ENCODE assay signal across 8 cellular contexts in genomic region chr12:131860472-131861260, GRCh38. TPM values are rescaled to one million over a fixed set of nuclear protein-coding genes. Genes with fewer than 3 reads are reported as not detected.
DNase-seq lines count a peak whose midpoint lies in the region; ATAC-seq and TF ChIP-seq lines count a peak whose summit lies in the region.

No MANE protein-coding gene starts in this region.

- ATAC-seq in HCT116 (peak; percentile 30), HG02840 (IDR thresholded peaks at IDR 0.05; ENCODE audit: low FRiP score, unreplicated experiment) (no peak), HG02973 (IDR thresholded peaks at IDR 0.05; ENCODE audit: unreplicated experiment) (no peak)
- peak; percentile 88 for ATAC-seq in naive thymus-derived CD4-positive, alpha-beta T cell

- H3K4me3 ChIP-seq in A673 (ENCODE audit: low read depth, low read length, poor library complexity, severe bottlenecking) (no peak overlapping the region), HCT116 (replicated peaks in 1 of 2; ENCODE audit: low read depth in 1 of 2, low read length in 2 of 2) (peak overlapping the region in 1 of 2 experiments; percentile 7; a peak in 1 of 4 replicates), epithelial cell of esophagus (ENCODE audit: low read length) (no peak overlapping the region)
- no peak overlapping the region for H3K4me3 ChIP-seq in naive thymus-derived CD4-positive, alpha-beta T cell (ENCODE audit: low read length)

- BruUV-seq in A673 (replicated peaks; lab: Mats Ljungman, UMichigan): no TSS peak
- no TSS peak for BruUV-seq in HCT116 (replicated peaks; lab: Mats Ljungman, UMichigan)

- no peak for TF ChIP-seq CTCF in A673 (conservative IDR thresholded peaks at IDR 0.05; ENCODE audit: low read depth, low read length)
- TF ChIP-seq CTCF in HCT116 (IDR thresholded peaks at IDR 0.05 in 2 of 3, conservative IDR thresholded peaks at IDR 0.05 in 1 of 3; ENCODE audit: borderline replicate concordance in 1 of 3, insufficient read depth in 1 of 3, low read depth in 2 of 3, low read length in 2 of 3): no peak
- TF ChIP-seq CTCF in epithelial cell of esophagus (IDR thresholded peaks at IDR 0.05; ENCODE audit: insufficient read depth, low read depth, low read length, missing control alignments): no peak

- H3K27ac Mint-ChIP-seq in naive thymus-derived CD4-positive, alpha-beta T cell: peak overlapping the region in 1 of 9 donors; percentile 29

- CTCF ChIA-PET in A673 (lab: Charles Lee) (no interaction called here), HCT116 (lab: Charles Lee) (no interaction called here)
- CTCF ChIA-PET in naive thymus-derived CD4-positive, alpha-beta T cell (lab: Charles Lee): no interaction called here

- no peaks in the 10 kb centered on the region for H3K27me3 ChIP-seq in A673 (replicated peaks; ENCODE audit: insufficient read depth, low read depth, low read length, poor library complexity)
- H3K27me3 ChIP-seq in HCT116 (ENCODE audit: insufficient read depth, low read length): no peaks in the 10 kb centered on the region
- no peaks in the 10 kb centered on the region for H3K27me3 ChIP-seq in naive thymus-derived CD4-positive, alpha-beta T cell (ENCODE audit: control insufficient read depth in 2 of 2, insufficient read depth in 2 of 2, low read length in 2 of 2)

- H3K4me2 ChIP-seq in HCT116 (ENCODE audit: low read length): peak overlapping the region; percentile 60

- DNase-seq in A673 (ENCODE audit: low spot score) (peak; percentile 70), HCT116 (ENCODE audit: low read depth, low spot score) (peak; percentile 44), epithelial cell of esophagus (ENCODE audit: low read depth) (peak; percentile 85), NCI-H2196 treated with DMSO at 0.1 percent for 48 hours (lab: John Stamatoyannopoulos, UW; ENCODE audit: unreplicated experiment) (no peak)
- DNase-seq in naive thymus-derived CD4-positive, alpha-beta T cell: peak in 1 of 9 donors; percentile 42

- H2AFZ ChIP-seq in HCT116 (ENCODE audit: low read depth, low read length, poor library complexity, severe bottlenecking): peak overlapping the region; percentile 61

- H3K27ac ChIP-seq in A673 (ENCODE audit: low read depth, low read length, poor library complexity, severe bottlenecking) (peak overlapping the region; percentile 17), HCT116 (ENCODE audit: low read depth, low read length) (peak overlapping the region; percentile 39; the same call in 1 of the 2 replicates)
- no peak overlapping the region for H3K27ac ChIP-seq in naive thymus-derived CD4-positive, alpha-beta T cell (ENCODE audit: low read depth, low read length)

- H3K9ac ChIP-seq in HCT116 (ENCODE audit: low read length): peak overlapping the region; percentile 15

- no peak for TF ChIP-seq POLR2A in HCT116 (IDR thresholded peaks at IDR 0.05; ENCODE audit: borderline replicate concordance, extremely low read depth, insufficient read depth, insufficient read length)

- POLR2A ChIA-PET in A673 (lab: Charles Lee; ENCODE audit: low non-redundant PET) (no interaction called here), HCT116 (lab: Charles Lee) (no interaction called here)
- POLR2A ChIA-PET in naive thymus-derived CD4-positive, alpha-beta T cell (lab: Charles Lee): no interaction called here

- H3K79me2 ChIP-seq in HCT116 (ENCODE audit: insufficient read depth, low read length): no peaks in the 10 kb centered on the region

- peaks cover 0 to 3% (median 0%) of the 10 kb centered on the region in 5 donors for H3K36me3 Mint-ChIP-seq in naive thymus-derived CD4-positive, alpha-beta T cell

- no peaks in the 10 kb centered on the region for H3K9me3 Mint-ChIP-seq in naive thymus-derived CD4-positive, alpha-beta T cell

- H3K9me2 ChIP-seq in HCT116 (ENCODE audit: insufficient read depth): no peaks in the 10 kb centered on the region

- peak; percentile 36; the same call in 1 of the 2 replicates for TF ChIP-seq RAD21 in HCT116 (IDR thresholded peaks at IDR 0.05; ENCODE audit: low read depth)

- H3K4me1 Mint-ChIP-seq in naive thymus-derived CD4-positive, alpha-beta T cell: peaks cover 0 to 13% (median 4%) of the 10 kb centered on the region in 7 donors

- H3K4me1 ChIP-seq in A673 (ENCODE audit: insufficient read depth, low read length, poor library complexity, severe bottlenecking): peaks cover 26% of the 10 kb centered on the region
- H3K4me1 ChIP-seq in HCT116 (ENCODE audit: control insufficient read depth in 1 of 2, insufficient read depth in 2 of 2, low read length in 2 of 2): peaks cover 21 to 30% of the 10 kb centered on the region in 2 experiments
- no peaks in the 10 kb centered on the region for H3K4me1 ChIP-seq in naive thymus-derived CD4-positive, alpha-beta T cell (ENCODE audit: control insufficient read depth in 2 of 2, insufficient read depth in 2 of 2, low read length in 2 of 2)

- H3K4me3 Mint-ChIP-seq in naive thymus-derived CD4-positive, alpha-beta T cell: no peak overlapping the region

- intact Hi-C loops in A673 (cut with micrococcal nuclease; ENCODE audit: unreplicated experiment) (no loop called here), HCT116 (cut with micrococcal nuclease) (loop anchor here (2.0 to 5.0 kb wide), 2 partner anchors 34 to 87 kb away; partner anchors contain the start of genes EP400 and ULK1)
- intact Hi-C loops in naive thymus-derived CD4-positive, alpha-beta T cell (cut with micrococcal nuclease): no loop called here

- H3K27me3 Mint-ChIP-seq in naive thymus-derived CD4-positive, alpha-beta T cell: peaks cover 0 to 8% (median 0%) of the 10 kb centered on the region in 5 donors

- H3K9me3 ChIP-seq in A673 (ENCODE audit: low read depth, low read length, poor library complexity, severe bottlenecking): no peaks in the 10 kb centered on the region
- no peaks in the 10 kb centered on the region for H3K9me3 ChIP-seq in HCT116 (ENCODE audit: control insufficient read depth in 1 of 2, insufficient read depth in 1 of 2, low read depth in 1 of 2, low read length in 2 of 2)
- no peaks in the 10 kb centered on the region for H3K9me3 ChIP-seq in naive thymus-derived CD4-positive, alpha-beta T cell (ENCODE audit: control insufficient read depth in 2 of 3, low read length in 3 of 3)

- H4K20me1 ChIP-seq in HCT116 (ENCODE audit: insufficient read depth): no peaks in the 10 kb centered on the region

- H3K36me3 ChIP-seq in A673 (ENCODE audit: insufficient read depth, low read length, poor library complexity, severe bottlenecking): no peaks in the 10 kb centered on the region
- no peaks in the 10 kb centered on the region for H3K36me3 ChIP-seq in HCT116 (ENCODE audit: control insufficient read depth in 1 of 2, insufficient read depth in 2 of 2, low read length in 2 of 2)
- no peaks in the 10 kb centered on the region for H3K36me3 ChIP-seq in naive thymus-derived CD4-positive, alpha-beta T cell (ENCODE audit: control insufficient read depth in 2 of 3, insufficient read depth in 3 of 3, low read length in 3 of 3)

- RAD21 ChIA-PET in HCT116 (lab: Charles Lee; ENCODE audit: low non-redundant PET in 1 of 2, low total read pairs in 2 of 2, uncharacterized antibody in 2 of 2, unreplicated experiment in 2 of 2): no interaction called here

TF ChIP-seq in HCT116, 20 proteins besides CTCF, POLR2A, EP300 and RAD21 (continues in another document):
- TF ChIP-seq EGR1 (IDR thresholded peaks at IDR 0.05; ENCODE audit: low read depth) (no peak), FOSL1 (IDR thresholded peaks at IDR 0.05; ENCODE audit: low read depth) (no peak), POLR2AphosphoS5 (IDR thresholded peaks at IDR 0.05; ENCODE audit: low read depth, low read length) (peak; percentile 61), TCF7L2 (IDR thresholded peaks at IDR 0.05; ENCODE audit: borderline replicate concordance, extremely low read depth, insufficient read depth, insufficient read length) (peak; percentile 12), SP1 (IDR thresholded peaks at IDR 0.05; ENCODE audit: low read depth) (no peak; the same call in 1 of the 2 replicates), MAX (IDR thresholded peaks at IDR 0.05) (peak; percentile 85), YY1 (IDR thresholded peaks at IDR 0.05; ENCODE audit: extremely low read depth, insufficient replicate concordance, low read depth, low read length) (peak; percentile 12), JUND (IDR thresholded peaks at IDR 0.05) (no peak; the same call in 1 of the 2 replicates), ELF1 (IDR thresholded peaks at IDR 0.05; ENCODE audit: borderline replicate concordance, low read depth) (no peak)

RNA-seq across cellular contexts. Expression of gene MMP17, which starts 32.5 kb away (rescaled TPM):
- total RNA-seq in A673 (2021): 12.6 and 14.9 TPM in 2 replicates
- total RNA-seq in HCT116 (2021; ENCODE audit: unreplicated experiment): 14.3 TPM
- 14.5 and 16.0 TPM in 2 replicates for polyA plus RNA-seq in HCT116 (2012)
- polyA plus RNA-seq in PFSK-1 (2012; ENCODE audit: insufficient read length, low read depth): 30.6 TPM
- total RNA-seq in naive thymus-derived CD4-positive, alpha-beta T cell: 1 to 10 TPM in 2 of 5 experiments, not detected in 3; 1.1 to 9.3 TPM
- polyA plus RNA-seq in naive thymus-derived CD4-positive, alpha-beta T cell: not detected

RNA-seq across cellular contexts. Expression of gene ULK1, which starts 33.8 kb away (rescaled TPM):
- 56.1 and 57.3 TPM in 2 replicates for total RNA-seq in A673 (2021)
- total RNA-seq in HCT116 (2021; ENCODE audit: unreplicated experiment): 34.2 TPM
- 17.4 and 24.4 TPM in 2 replicates for polyA plus RNA-seq in HCT116 (2012)
- polyA plus RNA-seq in PFSK-1 (2012; ENCODE audit: insufficient read length, low read depth): 77.7 TPM
- total RNA-seq in naive thymus-derived CD4-positive, alpha-beta T cell: 100 to 1,000 TPM in 1 of 5 experiments, 10 to 100 TPM in 4; 33.9 to 109 (median 43.8) TPM
- polyA plus RNA-seq in naive thymus-derived CD4-positive, alpha-beta T cell: 1 to 10 TPM in 1 of 2 donors, under 1 TPM in 1; 0.28 to 1.6 TPM

Comparison
In these comparisons a context has a peak if more than half of its experiments do, and no peak if none do; other contexts are left out.
1. ATAC-seq: peak in HCT116 (single experiment) and naive thymus-derived CD4-positive, alpha-beta T cell (single experiment); none in HG02840 (single experiment) and HG02973 (single experiment).